Comparison of ENCODE assay signal across 30 cellular contexts in genomic region chrX:131217878-131218486, GRCh38.
DNase-seq lines count a peak whose midpoint lies in the region; ATAC-seq, FAIRE-seq and TF ChIP-seq lines count a peak whose summit lies in the region.
"Had no signal": no experiment of that assay in that cellular context is flagged by ENCODE, and none has a peak within 500 bp of the region (broad histone marks: within the 10 kb centered on the region; RNA-seq: fewer than 3 reads in every experiment).

No MANE protein-coding gene starts in this region.

- H3K27ac ChIP-seq in WERI-Rb-1: peak overlapping the region; percentile 68
- H3K27ac ChIP-seq in HepG2 (ENCODE audit: extremely low read length, insufficient read depth, low read length): no peak overlapping the region
- no peak overlapping the region for H3K27ac ChIP-seq in brain microvascular endothelial cell
- H3K27ac ChIP-seq in OCI-LY7 (ENCODE audit: low read depth, low read length, poor library complexity, severe bottlenecking): no peak overlapping the region
- H3K27ac ChIP-seq: adrenal gland, spleen, vagina had no signal

- DNase-seq in D721Med (ENCODE audit: insufficient read length, low spot score) (no peak), NCI-H146 treated with DMSO at 0.1 percent for 48 hours (lab: John Stamatoyannopoulos, UW; ENCODE audit: unreplicated experiment) (peak; percentile 22), WERI-Rb-1 (peak; percentile 37), HepG2 (ENCODE audit: low spot score) (peak; percentile 1), epidermal melanocyte (ENCODE audit: insufficient read length, low spot score) (no peak), hepatic stellate cell (ENCODE audit: low spot score) (no peak), brain microvascular endothelial cell (no peak), OCI-LY7 (ENCODE audit: low spot score) (no peak)
- DNase-seq: activated CD4-positive, alpha-beta T cell treated with anti-CD3 and anti-CD28 coated beads for 36 hours; activated CD8-positive, alpha-beta T cell treated with anti-CD3 and anti-CD28 coated beads, Interleukin-2, amount 10 ng/mL, durations not matched to agents 7 days and 5 days; activated naive CD4-positive, alpha-beta T cell treated with anti-CD3 and anti-CD28 coated beads, Interleukin-2, amount 10 ng/mL, durations not matched to agents 7 days and 5 days; adrenal gland; AML-193; CD4-positive, alpha-beta memory T cell; cerebellar nuclear complex; dermis blood vessel endothelial cell; DMS153; mammary epithelial cell; NCI-H1694; nephron progenitor cell; spleen; stimulated activated CD8-positive, alpha-beta memory T cell treated with anti-CD3 and anti-CD28 coated beads, Interleukin-4, amount 100 ng/mL, for 48 hours; stimulated activated naive CD8-positive, alpha-beta T cell treated with anti-CD3 and anti-CD28 coated beads, Interleukin-15, amount 100 ng/mL, for 72 hours; T-helper 17 cell had no signal

- TF ChIP-seq RAD21 in HepG2 (CRISPR knock-in tag; IDR thresholded peaks at IDR 0.05): no peak

- H3K9me3 ChIP-seq in WERI-Rb-1 (ENCODE audit: severe bottlenecking) (no peaks in the 10 kb centered on the region), HepG2 (ENCODE audit: low read length) (no peaks in the 10 kb centered on the region), OCI-LY7 (ENCODE audit: low read length) (no peaks in the 10 kb centered on the region)
- H3K9me3 ChIP-seq: adrenal gland, spleen, vagina had no signal

- no peak overlapping the region for H3K4me3 ChIP-seq in WERI-Rb-1 (ENCODE audit: low read depth, low read length)
- peak overlapping the region; percentile 16 to 42 (median 25); a peak in 4 of 6 replicates for H3K4me3 ChIP-seq in HepG2 (replicated peaks in 1 of 3; ENCODE audit: insufficient read depth in 1 of 3, low read depth in 2 of 3, low read length in 3 of 3)
- H3K4me3 ChIP-seq in brain microvascular endothelial cell (ENCODE audit: low read depth, low read length): no peak overlapping the region
- H3K4me3 ChIP-seq in OCI-LY7 (ENCODE audit: low read depth, low read length, poor library complexity, severe bottlenecking): no peak overlapping the region
- H3K4me3 ChIP-seq: adrenal gland, spleen, vagina had no signal

- TF ChIP-seq CTCF in D721Med (IDR thresholded peaks at IDR 0.05; ENCODE audit: insufficient read depth, missing control alignments) (no peak), WERI-Rb-1 (IDR thresholded peaks at IDR 0.05; ENCODE audit: low read depth, low read length) (peak; percentile 36; the same call in 1 of the 2 replicates), HepG2 (CRISPR knock-in tag; IDR thresholded peaks at IDR 0.05) (peak; percentile 41), brain microvascular endothelial cell (IDR thresholded peaks at IDR 0.05; ENCODE audit: low read depth, low read length, missing control alignments) (no peak), OCI-LY7 (conservative IDR thresholded peaks at IDR 0.05; ENCODE audit: low read length) (no peak)

- H3K36me3 ChIP-seq in WERI-Rb-1: no peaks in the 10 kb centered on the region
- H3K36me3 ChIP-seq in HepG2 (replicated peaks in 1 of 2; ENCODE audit: control insufficient read depth in 1 of 2, insufficient read depth in 2 of 2, low read length in 2 of 2): no peaks in the 10 kb centered on the region
- H3K36me3 ChIP-seq in brain microvascular endothelial cell (replicated peaks): no peaks in the 10 kb centered on the region
- H3K36me3 ChIP-seq in OCI-LY7 (ENCODE audit: insufficient read depth, low read length): no peaks in the 10 kb centered on the region
- H3K36me3 ChIP-seq: adrenal gland, spleen, vagina had no signal

- H3K4me2 ChIP-seq in HepG2 (ENCODE audit: low read depth, low read length): peak overlapping the region; percentile 55
- no peak overlapping the region for H3K4me2 ChIP-seq in OCI-LY7 (ENCODE audit: low read length)

- CTCF ChIA-PET in HepG2 (lab: Yijun Ruan, JAX; ENCODE audit: low intra/inter-chr PET ratio, low total read pairs) (no interaction called here), OCI-LY7 (lab: Charles Lee; ENCODE audit: unreplicated experiment) (no interaction called here)

- in situ Hi-C loops in HepG2 (cut with HindIII; ENCODE audit: extremely low pct_ligation_motif_present, low pct_unique_long_range_greater_than_20kb) (no loop called here), brain microvascular endothelial cell (cut with HindIII; ENCODE audit: low pct_ligation_motif_present, low sequenced_read_pairs) (no loop called here)

- no peak overlapping the region for H3K9ac ChIP-seq in HepG2 (ENCODE audit: insufficient read depth, low read depth, low read length)

- POLR2A ChIA-PET in HepG2 (lab: Yijun Ruan, JAX) (no interaction called here), OCI-LY7 (lab: Charles Lee) (no interaction called here)

- BruUV-seq in HepG2 (replicated peaks; lab: Mats Ljungman, UMichigan) (no TSS peak), OCI-LY7 (replicated peaks; lab: Mats Ljungman, UMichigan) (no TSS peak)

- no peaks in the 10 kb centered on the region for H3K9me2 ChIP-seq in OCI-LY7 (ENCODE audit: insufficient read depth, low read length)

- no peak for TF ChIP-seq POLR2A in HepG2 (IDR thresholded peaks at IDR 0.05; ENCODE audit: insufficient read depth in 1 of 2, low read depth in 2 of 2, low read length in 2 of 2)

- 1% methylated on average over 6 of the region's 6 CpGs for WGBS in HepG2 (ENCODE audit: low lambda C conversion rate)

- no peaks in the 10 kb centered on the region for H3K27me3 ChIP-seq in WERI-Rb-1 (ENCODE audit: insufficient read depth, low read depth, severe bottlenecking)
- H3K27me3 ChIP-seq in HepG2 (ENCODE audit: control insufficient read depth in 1 of 2, insufficient read depth in 2 of 2, low read length in 2 of 2): no peaks in the 10 kb centered on the region
- H3K27me3 ChIP-seq in brain microvascular endothelial cell (replicated peaks): no peaks in the 10 kb centered on the region
- H3K27me3 ChIP-seq: vagina had no signal

- H4K20me1 ChIP-seq in HepG2 (ENCODE audit: insufficient read depth, low read length): no peaks in the 10 kb centered on the region
- H4K20me1 ChIP-seq in OCI-LY7 (ENCODE audit: insufficient read depth, low read length): no peaks in the 10 kb centered on the region

- FAIRE-seq in D721Med (lab: Jason Lieb, UNC): peak; percentile 90
- FAIRE-seq in HepG2 (lab: Jason Lieb, UNC): peak; percentile 93
- FAIRE-seq: frontal cortex, G401.6 had no signal

- TF ChIP-seq EP300 in HepG2 (IDR thresholded peaks at IDR 0.05; ENCODE audit: low read depth in 2 of 2, low read length in 2 of 2): no peak
- no peak for TF ChIP-seq EP300 in HepG2 (CRISPR knock-in tag; IDR thresholded peaks at IDR 0.05; ENCODE audit: borderline replicate concordance)

- no peak overlapping the region for H2AFZ ChIP-seq in HepG2 (ENCODE audit: low read length)
- H2AFZ ChIP-seq in OCI-LY7 (ENCODE audit: low read length): no peak overlapping the region

- H3K79me2 ChIP-seq in HepG2 (ENCODE audit: insufficient read depth, low read length) (no peaks in the 10 kb centered on the region), OCI-LY7 (ENCODE audit: insufficient read depth, low read depth, low read length) (no peaks in the 10 kb centered on the region)

- intact Hi-C loops in HepG2 (cut with micrococcal nuclease; ENCODE audit: unreplicated experiment): no loop called here
- intact Hi-C loops in OCI-LY7 (cut with micrococcal nuclease; ENCODE audit: unreplicated experiment): no loop called here

- H3K4me1 ChIP-seq in HepG2 (ENCODE audit: insufficient read depth, low read length): peaks cover 13% of the 10 kb centered on the region
- no peaks in the 10 kb centered on the region for H3K4me1 ChIP-seq in OCI-LY7 (ENCODE audit: insufficient read depth, low read length, poor library complexity, severe bottlenecking)
- H3K4me1 ChIP-seq: adrenal gland, spleen, vagina had no signal

- ATAC-seq in HepG2: peak; percentile 93
- ATAC-seq: activated CD4-positive, alpha-beta T cell treated with anti-CD3 and anti-CD28 coated beads for 36 hours; activated CD8-positive, alpha-beta T cell treated with anti-CD3 and anti-CD28 coated beads, Interleukin-2, amount 10 ng/mL, durations not matched to agents 7 days and 5 days; HCT116; Right ventricle myocardium inferior; SK-N-SH treated with all-trans-retinoic acid at 6 μM for 48 hours; stimulated activated naive CD8-positive, alpha-beta T cell treated with anti-CD3 and anti-CD28 coated beads, Interleukin-15, amount 100 ng/mL, for 72 hours; T-helper 17 cell had no signal

TF ChIP-seq in HepG2, 621 proteins besides CTCF, POLR2A, EP300 and RAD21:
- no peak for TF ChIP-seq MIER3 (CRISPR knock-in tag; IDR thresholded peaks at IDR 0.05; ENCODE audit: borderline replicate concordance)
- peak; percentile 37 for TF ChIP-seq STAG1 (CRISPR knock-in tag; IDR thresholded peaks at IDR 0.05)
- TF ChIP-seq AGO1 (IDR thresholded peaks at IDR 0.05; ENCODE audit: low read depth, low read length, poor library complexity, severe bottlenecking): no peak
- TF ChIP-seq HNF4A (CRISPR knock-in tag; IDR thresholded peaks at IDR 0.05): peak; percentile 20; the same call in 1 of the 2 replicates

Comparison
In these comparisons a context has a peak if more than half of its experiments do, and no peak if none do; other contexts are left out.
1. DNase-seq: peak in NCI-H146 treated with DMSO at 0.1 percent for 48 hours (single experiment), WERI-Rb-1 (single experiment) and HepG2 (single experiment); none in D721Med (single experiment), epidermal melanocyte (single experiment), hepatic stellate cell (single experiment), brain microvascular endothelial cell (single experiment) and OCI-LY7 (single experiment).
2. CTCF ChIP-seq: peak in WERI-Rb-1 (single experiment) and HepG2 (single experiment); none in D721Med (single experiment), brain microvascular endothelial cell (single experiment) and OCI-LY7 (single experiment).
3. H3K4me3 ChIP-seq: peak in HepG2 (3 of 3); none in WERI-Rb-1 (single experiment), brain microvascular endothelial cell (single experiment) and OCI-LY7 (single experiment).